Comparison of ENCODE assay signal across 14 cellular contexts in the genomic region with DNA sequence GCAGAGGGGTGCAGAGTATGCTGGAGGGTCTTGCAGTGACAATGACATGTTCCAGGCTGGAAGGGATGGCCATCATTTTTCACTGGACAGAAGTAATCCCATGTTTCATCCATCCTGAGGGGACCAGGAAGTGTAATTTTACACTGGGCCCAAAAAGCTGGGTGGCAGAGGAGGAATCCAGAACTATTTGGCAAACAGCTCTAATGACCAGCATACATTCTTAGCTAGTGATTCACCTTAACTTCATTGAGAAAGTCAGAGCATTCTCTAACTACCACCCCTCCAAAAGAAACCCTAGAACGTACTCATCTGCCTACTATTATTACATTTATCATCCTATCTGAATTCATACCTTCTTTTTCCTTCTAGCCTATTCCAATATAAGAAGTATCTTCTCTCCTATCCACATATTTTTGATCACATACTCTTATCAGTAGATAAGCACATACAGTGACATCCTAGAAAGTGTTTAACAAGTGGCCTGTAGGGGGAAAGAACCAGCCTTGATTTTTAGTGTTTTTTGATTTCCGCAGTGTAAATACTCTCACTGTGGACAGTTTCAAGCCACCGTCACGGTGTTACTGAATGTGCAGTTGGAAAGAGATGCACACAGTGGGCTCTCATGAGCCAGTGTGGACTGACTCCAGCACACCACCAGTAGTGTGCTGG.
DNase-seq lines count a peak whose midpoint lies in the region; ATAC-seq and TF ChIP-seq lines count a peak whose summit lies in the region.
"Had no signal": no experiment of that assay in that cellular context is flagged by ENCODE, and none has a peak within 500 bp of the region (broad histone marks: within the 10 kb centered on the region; RNA-seq: fewer than 3 reads in every experiment).

No MANE protein-coding gene starts in this region.

- H3K4me1 ChIP-seq in mesenchymal stem cell (ENCODE audit: control insufficient read depth, insufficient read depth, low read depth, low read length): peaks cover 5% of the 10 kb centered on the region
- H3K4me1 ChIP-seq in GM23338 (ENCODE audit: insufficient read depth): peaks cover 1% of the 10 kb centered on the region

- H3K36me3 Mint-ChIP-seq in GM23338 (ENCODE audit: low read depth): peaks cover 7% of the 10 kb centered on the region; the same call in 1 of the 3 replicates

- peak; percentile 62 for DNase-seq in AG09309 (ENCODE audit: low read depth)
- peak; percentile 77 to 89 for DNase-seq in cardiac fibroblast (ENCODE audit: low read depth in 2 of 2)
- peak; percentile 49 for DNase-seq in mesenchymal stem cell
- no peak for DNase-seq in GM23338 (ENCODE audit: low spot score)
- DNase-seq in NCI-H1436 (lab: John Stamatoyannopoulos, UW): no peak
- DNase-seq in middle frontal gyrus (ENCODE audit: extremely low spot score, low spot score): no peak
- DNase-seq: activated CD4-positive, alpha-beta memory T cell treated with anti-CD3 and anti-CD28 coated beads, Interleukin-2, amount 10 ng/mL, durations not matched to agents 7 days and 5 days; KG1; stimulated activated CD4-positive, alpha-beta T cell treated with anti-CD3 and anti-CD28 coated beads, Interleukin-15, amount 100 ng/mL, for 24 hours had no signal

- peaks cover 6 to 13% of the 10 kb centered on the region in 2 experiments for H3K36me3 ChIP-seq in mesenchymal stem cell (ENCODE audit: control insufficient read depth in 1 of 2, insufficient read depth in 2 of 2, low read depth in 1 of 2, low read length in 2 of 2)
- H3K36me3 ChIP-seq in GM23338 (ENCODE audit: insufficient read depth): no peaks in the 10 kb centered on the region

- H4K8ac ChIP-seq in mesenchymal stem cell (ENCODE audit: low read length): no peak overlapping the region

- peak overlapping the region; percentile 4 for H3K9ac ChIP-seq in mesenchymal stem cell (ENCODE audit: low read length)

- no peak overlapping the region for H4K91ac ChIP-seq in mesenchymal stem cell (ENCODE audit: low read length)

- H3K79me1 ChIP-seq in mesenchymal stem cell (replicated peaks; ENCODE audit: low read length, poor library complexity, severe bottlenecking): peaks cover 17% of the 10 kb centered on the region

- no peak overlapping the region for H3K23ac ChIP-seq in mesenchymal stem cell (ENCODE audit: low read length in 2 of 2)

- no peaks in the 10 kb centered on the region for H3F3A ChIP-seq in GM23338 (replicated peaks; ENCODE audit: low read depth)

- no peak overlapping the region for H3K4me3 Mint-ChIP-seq in GM23338
- H3K4me3 Mint-ChIP-seq: activated CD4-positive, alpha-beta memory T cell treated with anti-CD3 and anti-CD28 coated beads, Interleukin-2, amount 10 ng/mL, durations not matched to agents 7 days and 5 days; brain; CD4-positive, alpha-beta T cell; stimulated activated memory B cell treated with anti-CD40 and anti-IgM and Interleukin-4, amounts not matched to agents 10 μg/mL and 1 μg/mL and 100 μg/mL, for 72 hours had no signal

- H3K9me3 ChIP-seq in mesenchymal stem cell (ENCODE audit: control insufficient read depth, low read length): no peaks in the 10 kb centered on the region

- H3K4me3 ChIP-seq in AG09309 (ENCODE audit: control insufficient read depth, low read depth, low read length): no peak overlapping the region
- H3K4me3 ChIP-seq in cardiac fibroblast (replicated peaks in 1 of 2; ENCODE audit: low read depth in 2 of 2, low read length in 2 of 2): no peak overlapping the region
- no peak overlapping the region for H3K4me3 ChIP-seq in mesenchymal stem cell (ENCODE audit: insufficient read depth in 1 of 2, low read depth in 1 of 2, low read length in 2 of 2)
- no peak overlapping the region for H3K4me3 ChIP-seq in GM23338

- H2AFZ ChIP-seq in mesenchymal stem cell (ENCODE audit: low read depth, low read length) (no peak overlapping the region), GM23338 (no peak overlapping the region)

- H3K9me2 ChIP-seq in GM23338 (ENCODE audit: insufficient read depth): no peaks in the 10 kb centered on the region

- H3K18ac ChIP-seq in mesenchymal stem cell (ENCODE audit: low read depth in 1 of 2, low read length in 2 of 2): peak overlapping the region in 1 of 2 experiments; percentile 16

- H3K4me2 ChIP-seq in mesenchymal stem cell (ENCODE audit: low read length, poor library complexity, severe bottlenecking) (no peak overlapping the region), GM23338 (no peak overlapping the region)

- H2BK12ac ChIP-seq in mesenchymal stem cell (ENCODE audit: low read length in 2 of 2): no peak overlapping the region

- TF ChIP-seq EP300 in Ishikawa (IDR thresholded peaks at IDR 0.05; ENCODE audit: borderline replicate concordance): no peak

- no peak overlapping the region for H2BK15ac ChIP-seq in mesenchymal stem cell (ENCODE audit: low read depth, poor library complexity, severe bottlenecking)

- WGBS in mesenchymal stem cell: 46% methylated on average over 4 of the region's 4 CpGs

- H2BK120ac ChIP-seq in mesenchymal stem cell (ENCODE audit: low read depth, low read length): no peak overlapping the region

- H3K27me3 Mint-ChIP-seq in GM23338 (ENCODE audit: insufficient read depth, low read depth, poor library complexity): no peaks in the 10 kb centered on the region
- H3K27me3 Mint-ChIP-seq: activated CD4-positive, alpha-beta memory T cell treated with anti-CD3 and anti-CD28 coated beads, Interleukin-2, amount 10 ng/mL, durations not matched to agents 7 days and 5 days; brain; CD4-positive, alpha-beta T cell; stimulated activated memory B cell treated with anti-CD40 and anti-IgM and Interleukin-4, amounts not matched to agents 10 μg/mL and 1 μg/mL and 100 μg/mL, for 72 hours had no signal

- H2BK5ac ChIP-seq in mesenchymal stem cell (ENCODE audit: low read depth, low read length, poor library complexity, severe bottlenecking): no peak overlapping the region

- TF ChIP-seq RAD21 in Ishikawa (IDR thresholded peaks at IDR 0.05; ENCODE audit: low read depth): no peak

- H3K79me2 ChIP-seq in GM23338 (replicated peaks; ENCODE audit: insufficient read depth): no peaks in the 10 kb centered on the region

- TF ChIP-seq CTCF in AG09309 (IDR thresholded peaks at IDR 0.05; ENCODE audit: control insufficient read depth, insufficient read depth, low read depth, low read length, missing control alignments) (no peak), cardiac fibroblast (IDR thresholded peaks at IDR 0.05; ENCODE audit: low read depth, low read length) (peak; percentile 15), GM23338 (conservative IDR thresholded peaks at IDR 0.05; ENCODE audit: low read depth in 2 of 2) (no peak)

- no peaks in the 10 kb centered on the region; the same call in 2 of the 3 replicates for H3K4me1 Mint-ChIP-seq in GM23338

- no peak overlapping the region for H3K4ac ChIP-seq in mesenchymal stem cell (ENCODE audit: low read depth in 1 of 2, low read length in 2 of 2)

- H3K14ac ChIP-seq in mesenchymal stem cell (ENCODE audit: low read length in 2 of 2): peak overlapping the region in 1 of 2 experiments; percentile 82

- no peaks in the 10 kb centered on the region for H3K9me3 Mint-ChIP-seq in GM23338
- H3K9me3 Mint-ChIP-seq: activated CD4-positive, alpha-beta memory T cell treated with anti-CD3 and anti-CD28 coated beads, Interleukin-2, amount 10 ng/mL, durations not matched to agents 7 days and 5 days; brain; CD4-positive, alpha-beta T cell; stimulated activated memory B cell treated with anti-CD40 and anti-IgM and Interleukin-4, amounts not matched to agents 10 μg/mL and 1 μg/mL and 100 μg/mL, for 72 hours had no signal

- H3K27me3 ChIP-seq in mesenchymal stem cell (ENCODE audit: control insufficient read depth in 1 of 2, insufficient read depth in 1 of 2, low read length in 2 of 2) (no peaks in the 10 kb centered on the region), GM23338 (ENCODE audit: insufficient read depth) (no peaks in the 10 kb centered on the region)

- ATAC-seq in GM21367 (IDR thresholded peaks at IDR 0.05; ENCODE audit: unreplicated experiment) (no peak), GM23338 (no peak)
- ATAC-seq: stimulated activated memory B cell treated with anti-CD40 and anti-IgM and Interleukin-4, amounts not matched to agents 10 μg/mL and 1 μg/mL and 100 μg/mL, for 72 hours had no signal

- H4K20me1 ChIP-seq in GM23338 (replicated peaks; ENCODE audit: insufficient read depth): no peaks in the 10 kb centered on the region

- H3K27ac Mint-ChIP-seq in GM23338: no peak overlapping the region
- H3K27ac Mint-ChIP-seq: activated CD4-positive, alpha-beta memory T cell treated with anti-CD3 and anti-CD28 coated beads, Interleukin-2, amount 10 ng/mL, durations not matched to agents 7 days and 5 days; brain; CD4-positive, alpha-beta T cell; stimulated activated memory B cell treated with anti-CD40 and anti-IgM and Interleukin-4, amounts not matched to agents 10 μg/mL and 1 μg/mL and 100 μg/mL, for 72 hours had no signal

- peak overlapping the region; percentile 70 for H3K27ac ChIP-seq in mesenchymal stem cell (ENCODE audit: low read length, poor library complexity, severe bottlenecking)
- no peak overlapping the region for H3K27ac ChIP-seq in GM23338 (ENCODE audit: low read depth)

- H2AK5ac ChIP-seq in mesenchymal stem cell (ENCODE audit: low read length, severe bottlenecking): peak overlapping the region; percentile 68

TF ChIP-seq in Ishikawa, 13 proteins besides CTCF, POLR2A, EP300 and RAD21:
- TF ChIP-seq NFIC (IDR thresholded peaks at IDR 0.05) (peak; percentile 32; the same call in 1 of the 2 replicates), FOXM1 (IDR thresholded peaks at IDR 0.05; ENCODE audit: borderline replicate concordance, low read depth) (no peak), TAF1 (IDR thresholded peaks at IDR 0.05; ENCODE audit: low read depth) (no peak), TEAD4 (IDR thresholded peaks at IDR 0.05) (peak; percentile 76)
- TF ChIP-seq, protein P1, sequence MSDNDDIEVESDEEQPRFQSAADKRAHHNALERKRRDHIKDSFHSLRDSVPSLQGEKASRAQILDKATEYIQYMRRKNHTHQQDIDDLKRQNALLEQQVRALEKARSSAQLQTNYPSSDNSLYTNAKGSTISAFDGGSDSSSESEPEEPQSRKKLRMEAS (IDR thresholded peaks at IDR 0.05): no peak
TF ChIP-seq in Ishikawa: peak in this region for 2.

TF ChIP-seq in GM23338, 12 proteins besides CTCF, POLR2A, EP300 and RAD21 (continues in another document):
- no peak for TF ChIP-seq EZH2 (IDR thresholded peaks at IDR 0.05; ENCODE audit: low read depth, unreplicated experiment)
- no peak for TF ChIP-seq NANOG (IDR thresholded peaks at IDR 0.05; ENCODE audit: borderline replicate concordance)
- TF ChIP-seq ZNF114 (CRISPR knock-in tag; IDR thresholded peaks at IDR 0.05): no peak
- TF ChIP-seq POLR2AphosphoS5 (IDR thresholded peaks at IDR 0.05; ENCODE audit: low read depth): no peak
- no peak for TF ChIP-seq EZH2phosphoT487 (IDR thresholded peaks at IDR 0.05; ENCODE audit: unreplicated experiment)

Comparison
In these comparisons a context has a peak if more than half of its experiments do, and no peak if none do; other contexts are left out.
1. DNase-seq: peak in AG09309 (single experiment), cardiac fibroblast (2 of 2) and mesenchymal stem cell (single experiment); none in GM23338 (single experiment), NCI-H1436 (single experiment) and middle frontal gyrus (single experiment).